ENCODE assay signal across 22 cellular contexts in the genomic region with DNA sequence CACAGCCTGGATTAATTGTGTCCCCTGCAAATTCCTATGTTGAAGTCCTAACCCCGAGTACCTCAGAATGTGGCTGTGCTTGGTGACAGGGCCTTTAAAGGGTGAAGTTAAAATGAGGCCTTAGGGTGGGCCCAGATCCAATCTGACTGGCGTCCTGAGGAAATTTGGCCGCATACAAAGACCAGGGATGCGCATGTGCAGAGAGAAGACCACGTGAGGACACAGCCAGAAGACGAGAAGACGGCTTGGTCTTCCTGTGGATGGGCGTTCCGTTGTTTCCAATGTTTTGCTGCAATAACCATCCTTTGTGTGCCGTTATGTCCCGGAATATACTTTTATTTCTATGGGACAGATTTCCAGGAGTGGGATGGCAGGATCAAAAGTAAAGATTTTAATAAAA. TPM values are rescaled to one million over a fixed set of nuclear protein-coding genes. Genes with fewer than 3 reads are reported as not detected.
DNase-seq lines count a peak whose midpoint lies in the region; ATAC-seq and TF ChIP-seq lines count a peak whose summit lies in the region.
"Had no signal": no experiment of that assay in that cellular context is flagged by ENCODE, and none has a peak within 500 bp of the region (broad histone marks: within the 10 kb centered on the region; RNA-seq: fewer than 3 reads in every experiment).

No MANE protein-coding gene starts in this region.

- H3K4me3 Mint-ChIP-seq in Calu3 (ENCODE audit: low read depth, unreplicated experiment) (peak overlapping the region; percentile 58), immature natural killer cell (no peak overlapping the region)
- H3K4me3 Mint-ChIP-seq: CD8-positive, alpha-beta memory T cell had no signal

- 93 to 95% methylated on average over 11 of the region's 11 CpGs for WGBS in esophagus, 2 donors

- H3K36me3 Mint-ChIP-seq in Calu3 (ENCODE audit: insufficient read depth, unreplicated experiment) (peaks cover 9% of the 10 kb centered on the region), immature natural killer cell (no peaks in the 10 kb centered on the region)

- no peak for ATAC-seq in RWPE2 (ENCODE audit: low read depth)
- ATAC-seq in GM21447 (IDR thresholded peaks at IDR 0.05; ENCODE audit: unreplicated experiment), result no peak

- H3K9me3 Mint-ChIP-seq in Calu3 (ENCODE audit: low read depth, unreplicated experiment) (peaks cover 8% of the 10 kb centered on the region), immature natural killer cell (no peaks in the 10 kb centered on the region)

- TF ChIP-seq CTCF in Calu3 (IDR thresholded peaks at IDR 0.05; ENCODE audit: unreplicated experiment) (no peak), RWPE2 (IDR thresholded peaks at IDR 0.05; ENCODE audit: poor library complexity, severe bottlenecking) (no peak)

- H3K27ac Mint-ChIP-seq in Calu3 (ENCODE audit: unreplicated experiment) (no peak overlapping the region), immature natural killer cell (no peak overlapping the region)
- H3K27ac Mint-ChIP-seq: CD8-positive, alpha-beta memory T cell had no signal

- intact Hi-C loops in Calu3 (cut with micrococcal nuclease; ENCODE audit: unreplicated experiment), result no loop called here

- BruUV-seq in Calu3 (replicated peaks; lab: Mats Ljungman, UMichigan), result no TSS peak

- peaks cover 8% of the 10 kb centered on the region for H3K4me1 ChIP-seq in RWPE2 (ENCODE audit: insufficient read depth, poor library complexity, severe bottlenecking)
- H3K4me1 ChIP-seq in esophagus (ENCODE audit: control insufficient read depth in 2 of 2, insufficient read depth in 2 of 2, low read length in 1 of 2), result peaks cover 5 to 18% of the 10 kb centered on the region in 2 donors

- no peak for DNase-seq in Calu3
- DNase-seq in RWPE2 (ENCODE audit: low spot score), result no peak
- no peak for DNase-seq in immature natural killer cell
- no peak for DNase-seq in H4 (ENCODE audit: low spot score)
- DNase-seq: AML-193; CD8-positive, alpha-beta memory T cell; GOT3; Kasumi-1; NCI-H1417 treated with DMSO at 0.1 percent for 48 hours; NCI-H187; NCI-H446 treated with DMSO at 0.1 percent for 48 hours; NCI-H526 treated with DMSO at 0.1 percent for 48 hours; OCI-M1; RPMI8226; SIG-M5 had no signal

- H3K27ac ChIP-seq in RWPE2 (ENCODE audit: poor library complexity, severe bottlenecking) (peak overlapping the region; percentile 64), esophagus (ENCODE audit: low read depth in 2 of 2, low read length in 1 of 2) (peak overlapping the region; percentile 82 to 92), skin epidermis (peak overlapping the region in 11 of 21 experiments; percentile 11 to 73 (median 46))
- H3K27ac ChIP-seq: C4-2B had no signal

- H3K4me3 ChIP-seq in RWPE2 (ENCODE audit: severe bottlenecking) (no peak overlapping the region), esophagus (ENCODE audit: low read depth in 1 of 2, low read length in 2 of 2) (peak overlapping the region in 1 of 2 donors; percentile 23), skin epidermis (no peak overlapping the region)
- H3K4me3 ChIP-seq: MG63 had no signal

- H3K36me3 ChIP-seq in RWPE2 (ENCODE audit: low read depth) (no peaks in the 10 kb centered on the region), esophagus (ENCODE audit: control insufficient read depth in 2 of 2, insufficient read depth in 2 of 2, low read length in 1 of 2) (no peaks in the 10 kb centered on the region)
- H3K36me3 ChIP-seq: MG63 had no signal

- no peaks in the 10 kb centered on the region for H3K27me3 Mint-ChIP-seq in Calu3 (ENCODE audit: unreplicated experiment)
- H3K27me3 Mint-ChIP-seq in immature natural killer cell (ENCODE audit: low read depth in 3 of 3), result peaks cover 0 to 1% (median 0%) of the 10 kb centered on the region in 3 donors

- no peaks in the 10 kb centered on the region for H3K27me3 ChIP-seq in RWPE2 (ENCODE audit: insufficient read depth, poor library complexity, severe bottlenecking)
- no peaks in the 10 kb centered on the region for H3K27me3 ChIP-seq in esophagus (ENCODE audit: control insufficient read depth in 1 of 2, insufficient read depth in 2 of 2, low read length in 2 of 2)
- H3K27me3 ChIP-seq: MG63 had no signal

- CTCF ChIA-PET in Calu3 (lab: Charles Lee), result interaction anchor here (0.6 kb wide), 1 partner anchor 26 kb away, joined by 3 read pairs; no protein-coding TSS in a partner anchor

- H3K4me1 Mint-ChIP-seq in Calu3 (ENCODE audit: low read depth, unreplicated experiment) (peaks cover 55% of the 10 kb centered on the region), immature natural killer cell (peaks cover 0 to 8% of the 10 kb centered on the region in 2 donors)
- H3K4me1 Mint-ChIP-seq: CD8-positive, alpha-beta memory T cell had no signal

- H3K9me3 ChIP-seq in RWPE2 (ENCODE audit: severe bottlenecking) (no peaks in the 10 kb centered on the region), esophagus (ENCODE audit: control insufficient read depth in 2 of 2, insufficient read depth in 1 of 2, low read depth in 1 of 2, low read length in 1 of 2) (no peaks in the 10 kb centered on the region)
- H3K9me3 ChIP-seq: MG63 had no signal

RNA-seq across cellular contexts. Expression of a gene that starts 40.9 kb away (rescaled TPM):
- total RNA-seq in Calu3 (2022), result not detected in 2 replicates
- polyA plus RNA-seq in esophagus (under 1 TPM in 1 of 2 donors, not detected in 1; 0.18 TPM), immature natural killer cell (not detected)
- not detected in 2 replicates for total RNA-seq in H4 (2014; rRNA removed; shearing (Covaris generic))
- total RNA-seq: CD8-positive, alpha-beta memory T cell had no signal
- polyA plus RNA-seq: AG04450; CD8-positive, alpha-beta memory T cell had no signal

RNA-seq across cellular contexts. Expression of a gene that starts 48.6 kb away (rescaled TPM):
- 3.3 and 8.1 TPM in 2 replicates for total RNA-seq in Calu3 (2022)
- polyA plus RNA-seq in esophagus, result 1 to 10 TPM; 3.4 to 5.8 TPM
- under 1 TPM in 1 of 3 donors, not detected in 2; 0.11 TPM for polyA plus RNA-seq in immature natural killer cell
- total RNA-seq in H4 (2014; rRNA removed; shearing (Covaris generic)), result not detected in 2 replicates
- total RNA-seq: A172; CD8-positive, alpha-beta memory T cell had no signal
- polyA plus RNA-seq: CD8-positive, alpha-beta memory T cell had no signal
